In the genomic region with DNA sequence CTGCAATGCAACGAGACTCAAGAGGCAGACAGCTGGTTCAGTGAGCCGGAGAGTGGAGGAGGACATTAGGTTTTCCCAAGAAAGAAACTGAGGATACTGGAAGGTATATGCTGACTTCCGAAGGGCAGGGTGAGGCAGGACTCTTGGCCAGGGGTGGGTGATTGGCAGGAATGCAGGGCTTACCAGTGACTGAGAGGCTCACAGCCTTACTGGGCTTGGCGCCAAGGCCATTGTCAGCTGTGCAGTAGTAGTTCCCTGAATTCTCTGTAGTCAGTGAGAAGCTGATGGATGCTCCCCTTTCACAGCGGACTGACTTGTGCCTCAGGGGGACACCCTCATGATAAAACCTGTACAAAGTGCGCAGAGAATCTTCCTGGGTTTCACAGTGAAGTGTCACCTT, we compare ENCODE assay signal across 1 cellular context.
TF ChIP-seq lines count a peak whose summit lies in the region.

No MANE protein-coding gene starts in this region.

TF ChIP-seq in H1, 55 proteins besides CTCF, POLR2A, EP300 and RAD21:
- TF ChIP-seq FOSL1 (IDR thresholded peaks at IDR 0.05; ENCODE audit: insufficient read depth, low read depth, low read length) (no peak), SP2 (IDR thresholded peaks at IDR 0.05; ENCODE audit: low read length) (no peak), ASH2L (IDR thresholded peaks at IDR 0.05; ENCODE audit: low read length) (no peak), RFX5 (IDR thresholded peaks at IDR 0.05; ENCODE audit: borderline replicate concordance, low read depth, low read length) (no peak), SIRT6 (IDR thresholded peaks at IDR 0.05; ENCODE audit: low read length) (no peak), KDM1A (IDR thresholded peaks at IDR 0.05; ENCODE audit: borderline replicate concordance, low read length) (no peak), GABPA (IDR thresholded peaks at IDR 0.05; ENCODE audit: borderline replicate concordance, insufficient read depth, low read length) (no peak), SRF (IDR thresholded peaks at IDR 0.05; ENCODE audit: low read depth, low read length) (no peak), CREB1 (IDR thresholded peaks at IDR 0.05) (no peak), TAF7 (optimal IDR thresholded peaks at IDR 0.05; ENCODE audit: borderline replicate concordance, low read depth, low read length) (no peak), TCF12 (IDR thresholded peaks at IDR 0.05; ENCODE audit: low read depth, low read length) (no peak), PHF8 (conservative IDR thresholded peaks at IDR 0.05; ENCODE audit: low read depth, low read length) (no peak), SP4 (IDR thresholded peaks at IDR 0.05; ENCODE audit: low read length) (no peak), BCL11A (IDR thresholded peaks at IDR 0.05; ENCODE audit: low read depth in 2 of 2, low read length in 2 of 2) (no peak), RXRA (IDR thresholded peaks at IDR 0.05; ENCODE audit: insufficient read depth, low read depth, low read length) (no peak)
